Comparison of ENCODE assay signal across 4 cellular contexts in genomic region chr11:61007971-61008896, GRCh38.
TF ChIP-seq lines count a peak whose summit lies in the region.

No MANE protein-coding gene starts in this region.

TF ChIP-seq in SK-N-SH, 30 proteins besides CTCF, POLR2A, EP300 and RAD21 (continues in another document):
- TF ChIP-seq USF2 (IDR thresholded peaks at IDR 0.05; ENCODE audit: borderline replicate concordance, low read depth, low read length), result no peak
- no peak for TF ChIP-seq TCF12 (IDR thresholded peaks at IDR 0.05)
- TF ChIP-seq, protein P1, sequence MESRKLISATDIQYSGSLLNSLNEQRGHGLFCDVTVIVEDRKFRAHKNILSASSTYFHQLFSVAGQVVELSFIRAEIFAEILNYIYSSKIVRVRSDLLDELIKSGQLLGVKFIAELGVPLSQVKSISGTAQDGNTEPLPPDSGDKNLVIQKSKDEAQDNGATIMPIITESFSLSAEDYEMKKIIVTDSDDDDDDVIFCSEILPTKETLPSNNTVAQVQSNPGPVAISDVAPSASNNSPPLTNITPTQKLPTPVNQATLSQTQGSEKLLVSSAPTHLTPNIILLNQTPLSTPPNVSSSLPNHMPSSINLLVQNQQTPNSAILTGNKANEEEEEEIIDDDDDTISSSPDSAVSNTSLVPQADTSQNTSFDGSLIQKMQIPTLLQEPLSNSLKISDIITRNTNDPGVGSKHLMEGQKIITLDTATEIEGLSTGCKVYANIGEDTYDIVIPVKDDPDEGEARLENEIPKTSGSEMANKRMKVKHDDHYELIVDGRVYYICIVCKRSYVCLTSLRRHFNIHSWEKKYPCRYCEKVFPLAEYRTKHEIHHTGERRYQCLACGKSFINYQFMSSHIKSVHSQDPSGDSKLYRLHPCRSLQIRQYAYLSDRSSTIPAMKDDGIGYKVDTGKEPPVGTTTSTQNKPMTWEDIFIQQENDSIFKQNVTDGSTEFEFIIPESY (IDR thresholded peaks at IDR 0.05; ENCODE audit: borderline replicate concordance, low read depth), result no peak
- no peak for TF ChIP-seq MXI1 (IDR thresholded peaks at IDR 0.05; ENCODE audit: low read depth, low read length)
- TF ChIP-seq, protein P2, sequence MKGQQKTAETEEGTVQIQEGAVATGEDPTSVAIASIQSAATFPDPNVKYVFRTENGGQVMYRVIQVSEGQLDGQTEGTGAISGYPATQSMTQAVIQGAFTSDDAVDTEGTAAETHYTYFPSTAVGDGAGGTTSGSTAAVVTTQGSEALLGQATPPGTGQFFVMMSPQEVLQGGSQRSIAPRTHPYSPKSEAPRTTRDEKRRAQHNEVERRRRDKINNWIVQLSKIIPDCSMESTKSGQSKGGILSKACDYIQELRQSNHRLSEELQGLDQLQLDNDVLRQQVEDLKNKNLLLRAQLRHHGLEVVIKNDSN (IDR thresholded peaks at IDR 0.05; ENCODE audit: borderline replicate concordance, low read depth), result no peak
- TF ChIP-seq FOSL2 (IDR thresholded peaks at IDR 0.05; ENCODE audit: borderline replicate concordance, low read depth), result no peak

TF ChIP-seq in SK-N-SH treated with all-trans-retinoic acid at 6 μM for 48 hours, 23 proteins besides CTCF, POLR2A, EP300 and RAD21:
- TF ChIP-seq, protein P3, sequence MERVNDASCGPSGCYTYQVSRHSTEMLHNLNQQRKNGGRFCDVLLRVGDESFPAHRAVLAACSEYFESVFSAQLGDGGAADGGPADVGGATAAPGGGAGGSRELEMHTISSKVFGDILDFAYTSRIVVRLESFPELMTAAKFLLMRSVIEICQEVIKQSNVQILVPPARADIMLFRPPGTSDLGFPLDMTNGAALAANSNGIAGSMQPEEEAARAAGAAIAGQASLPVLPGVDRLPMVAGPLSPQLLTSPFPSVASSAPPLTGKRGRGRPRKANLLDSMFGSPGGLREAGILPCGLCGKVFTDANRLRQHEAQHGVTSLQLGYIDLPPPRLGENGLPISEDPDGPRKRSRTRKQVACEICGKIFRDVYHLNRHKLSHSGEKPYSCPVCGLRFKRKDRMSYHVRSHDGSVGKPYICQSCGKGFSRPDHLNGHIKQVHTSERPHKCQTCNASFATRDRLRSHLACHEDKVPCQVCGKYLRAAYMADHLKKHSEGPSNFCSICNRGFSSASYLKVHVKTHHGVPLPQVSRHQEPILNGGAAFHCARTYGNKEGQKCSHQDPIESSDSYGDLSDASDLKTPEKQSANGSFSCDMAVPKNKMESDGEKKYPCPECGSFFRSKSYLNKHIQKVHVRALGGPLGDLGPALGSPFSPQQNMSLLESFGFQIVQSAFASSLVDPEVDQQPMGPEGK (CRISPR knock-in tag; IDR thresholded peaks at IDR 0.05; ENCODE audit: borderline replicate concordance), result no peak
- TF ChIP-seq TSHZ2 (CRISPR knock-in tag; IDR thresholded peaks at IDR 0.05) (no peak), ZFP3 (CRISPR knock-in tag; IDR thresholded peaks at IDR 0.05) (no peak), CSDC2 (CRISPR knock-in tag; IDR thresholded peaks at IDR 0.05) (no peak), RARB (CRISPR knock-in tag; IDR thresholded peaks at IDR 0.05) (no peak)

TF ChIP-seq in K562, 482 proteins besides CTCF, POLR2A, EP300 and RAD21:
- TF ChIP-seq MAZ (CRISPR knock-in tag; conservative IDR thresholded peaks at IDR 0.05 in 1 of 2, IDR thresholded peaks at IDR 0.05 in 1 of 2) (no peak), CSDE1 (IDR thresholded peaks at IDR 0.05) (no peak), NRF1 (conservative IDR thresholded peaks at IDR 0.05 in 1 of 2, IDR thresholded peaks at IDR 0.05 in 1 of 2) (peak; percentile 22 to 43; a peak in 2 of 4 replicates), EP400 (IDR thresholded peaks at IDR 0.05) (no peak)
- TF ChIP-seq, protein P1 (CRISPR knock-in tag; IDR thresholded peaks at IDR 0.05), result peak; percentile 76
- TF ChIP-seq, protein P4, sequence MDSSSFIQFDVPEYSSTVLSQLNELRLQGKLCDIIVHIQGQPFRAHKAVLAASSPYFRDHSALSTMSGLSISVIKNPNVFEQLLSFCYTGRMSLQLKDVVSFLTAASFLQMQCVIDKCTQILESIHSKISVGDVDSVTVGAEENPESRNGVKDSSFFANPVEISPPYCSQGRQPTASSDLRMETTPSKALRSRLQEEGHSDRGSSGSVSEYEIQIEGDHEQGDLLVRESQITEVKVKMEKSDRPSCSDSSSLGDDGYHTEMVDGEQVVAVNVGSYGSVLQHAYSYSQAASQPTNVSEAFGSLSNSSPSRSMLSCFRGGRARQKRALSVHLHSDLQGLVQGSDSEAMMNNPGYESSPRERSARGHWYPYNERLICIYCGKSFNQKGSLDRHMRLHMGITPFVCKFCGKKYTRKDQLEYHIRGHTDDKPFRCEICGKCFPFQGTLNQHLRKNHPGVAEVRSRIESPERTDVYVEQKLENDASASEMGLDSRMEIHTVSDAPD (CRISPR knock-in tag; IDR thresholded peaks at IDR 0.05), result no peak

TF ChIP-seq in HepG2, 621 proteins besides CTCF, POLR2A, EP300 and RAD21:
- peak; percentile 6 for TF ChIP-seq HNRNPLL (IDR thresholded peaks at IDR 0.05; ENCODE audit: low read depth, low read length, poor library complexity, severe bottlenecking)
- TF ChIP-seq ZNF687 (CRISPR knock-in tag; IDR thresholded peaks at IDR 0.05), result 0 out of 2 replicates have a peak, but pooled peaks have one; percentile 2
- no peak for TF ChIP-seq ZNF264 (CRISPR knock-in tag; IDR thresholded peaks at IDR 0.05)
- no peak for TF ChIP-seq ZNF704 (CRISPR knock-in tag; IDR thresholded peaks at IDR 0.05; ENCODE audit: borderline replicate concordance)
